ENCODE assay signal across 8 cellular contexts in the genomic region with DNA sequence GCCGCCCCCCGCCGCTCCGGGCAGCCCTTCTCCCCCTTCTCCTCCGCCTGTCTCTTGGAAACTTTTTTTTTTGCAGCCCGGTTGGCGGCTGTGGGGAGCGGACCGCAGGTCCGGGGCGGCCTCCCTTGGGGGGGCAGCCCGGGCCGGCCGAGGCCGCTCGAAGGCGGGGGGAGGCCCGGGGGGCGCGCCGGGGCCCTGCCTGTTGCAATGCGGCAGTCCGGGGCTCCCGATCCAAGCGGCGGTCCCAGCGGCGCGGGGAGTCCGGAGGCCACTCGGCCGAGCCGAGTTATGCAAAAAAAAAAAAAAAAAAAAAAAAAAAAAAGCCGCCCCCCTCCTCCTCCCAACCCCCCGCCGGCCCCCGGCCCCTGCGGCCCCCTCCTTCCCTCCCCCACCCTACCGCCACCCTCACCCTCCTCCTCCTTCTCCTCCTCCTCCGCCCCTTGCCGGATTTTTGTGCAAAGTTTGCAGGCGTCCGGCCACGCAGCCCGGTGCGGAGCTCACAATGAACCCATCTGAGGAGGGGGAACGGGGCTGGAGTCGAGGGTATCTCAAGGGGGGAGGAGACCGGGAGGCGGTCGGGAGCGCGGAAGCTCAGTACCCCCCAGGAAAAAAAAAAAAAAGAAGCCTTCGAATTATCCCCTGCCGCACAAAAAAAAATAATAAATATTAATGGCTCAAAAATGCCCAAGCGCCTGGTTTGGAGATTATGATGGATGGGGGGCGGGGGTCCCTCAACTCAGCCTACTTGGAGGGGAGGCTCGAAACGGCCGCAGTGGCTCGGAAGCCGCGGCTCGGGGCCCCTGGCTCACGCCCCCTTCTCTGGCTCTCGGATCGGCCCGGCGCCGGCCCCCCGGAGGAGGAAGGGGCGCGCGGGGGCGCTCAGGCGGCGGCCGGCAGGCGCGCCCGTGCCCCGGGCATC. TPM values are rescaled to one million over a fixed set of nuclear protein-coding genes. Genes with fewer than 3 reads are reported as not detected.
A peak's percentile ranks its signal among the peaks of the same experiment; 100 is the strongest.
DNase-seq lines count a peak whose midpoint lies in the region; ATAC-seq and TF ChIP-seq lines count a peak whose summit lies in the region.

A gene (minus strand): TSS at position 291 of the 919 bp plus-strand sequence. CDS start 338 bp downstream, outside the sequence.

- CTCF ChIA-PET in SK-N-SH (lab: Yijun Ruan, JAX) = interaction anchor here (1.1 to 5.1 kb wide), 27 partner anchors 9 to 448 kb away, joined by 3 to 94 read pairs (median 11); no protein-coding TSS in a partner anchor
- CTCF ChIA-PET in activated CD8-positive, alpha-beta T cell treated with anti-CD3 and anti-CD28 coated beads, Interleukin-2, amount 10 ng/mL, durations not matched to agents 7 days and 5 days (lab: Charles Lee) = no interaction called here

- H3K4me1 Mint-ChIP-seq in activated CD8-positive, alpha-beta T cell treated with anti-CD3 and anti-CD28 coated beads, Interleukin-2, amount 10 ng/mL, durations not matched to agents 7 days and 5 days (ENCODE audit: low read depth) = peaks cover 15% of the 10 kb centered on the region

- H3K27me3 ChIP-seq in SK-N-SH (ENCODE audit: insufficient read depth) (peaks cover 8% of the 10 kb centered on the region), iPS DF 6.9 (ENCODE audit: control insufficient read depth, insufficient read depth, low read length) (no peaks in the 10 kb centered on the region; the same call in 1 of the 2 replicates), skeletal muscle satellite cell (ENCODE audit: control insufficient read depth, insufficient read depth, low read length) (peaks cover 46% of the 10 kb centered on the region)

- DNase-seq in SK-N-SH (peak; percentile 75), iPS DF 6.9 (ENCODE audit: low read depth, low spot score) (no peak), EL (no peak), NCI-H226 (no peak)
- DNase-seq in activated CD8-positive, alpha-beta T cell treated with anti-CD3 and anti-CD28 coated beads, Interleukin-2, amount 10 ng/mL, durations not matched to agents 7 days and 5 days = no peak
- no peak for DNase-seq in NK-92 treated with Interleukin-12 subunit alpha and Interleukin-12 subunit beta, amount 100 ng/mL, for 24 hours (lab: John Stamatoyannopoulos, UW)

- POLR2A ChIA-PET in SK-N-SH (lab: Yijun Ruan, JAX) = interaction anchor here (0.6 to 1.8 kb wide), 6 partner anchors 12 to 212 kb away, joined by 3 to 5 read pairs (median 4); no protein-coding TSS in a partner anchor
- POLR2A ChIA-PET in activated CD8-positive, alpha-beta T cell treated with anti-CD3 and anti-CD28 coated beads, Interleukin-2, amount 10 ng/mL, durations not matched to agents 7 days and 5 days (lab: Charles Lee) = interaction anchor here (0.6 kb wide), 1 partner anchor 10 kb away, joined by 3 read pairs; no protein-coding TSS in a partner anchor

- H3K9ac ChIP-seq in SK-N-SH = peak within 1 kb of the TSS; percentile 62; the same call in 1 of the 2 replicates
- peak within 1 kb of the TSS; percentile 54 for H3K9ac ChIP-seq in skeletal muscle satellite cell (ENCODE audit: low read depth, low read length)

- peaks cover 47% of the 10 kb centered on the region for H3K27me3 Mint-ChIP-seq in activated CD8-positive, alpha-beta T cell treated with anti-CD3 and anti-CD28 coated beads, Interleukin-2, amount 10 ng/mL, durations not matched to agents 7 days and 5 days (ENCODE audit: low read depth)

- H3K4me3 ChIP-seq in SK-N-SH (ENCODE audit: low read depth in 2 of 2, low read length in 1 of 2) (peak within 1 kb of the TSS; percentile 61 to 68), iPS DF 6.9 (ENCODE audit: low read length) (peak within 1 kb of the TSS; percentile 76), skeletal muscle satellite cell (ENCODE audit: low read length) (peak within 1 kb of the TSS; percentile 70)

- ATAC-seq in SK-N-SH treated with all-trans-retinoic acid at 6 μM for 48 hours = no peak; the same call in 2 of the 3 replicates
- ATAC-seq in activated CD8-positive, alpha-beta T cell treated with anti-CD3 and anti-CD28 coated beads, Interleukin-2, amount 10 ng/mL, durations not matched to agents 7 days and 5 days = no peak

- H3K9me3 ChIP-seq in SK-N-SH (no peaks in the 10 kb centered on the region), iPS DF 6.9 (ENCODE audit: control insufficient read depth, insufficient read depth, low read length) (no peaks in the 10 kb centered on the region), skeletal muscle satellite cell (replicated peaks; ENCODE audit: low read length) (no peaks in the 10 kb centered on the region)

- TF ChIP-seq EP300 in SK-N-SH (IDR thresholded peaks at IDR 0.05; ENCODE audit: borderline replicate concordance in 1 of 2, low read depth in 1 of 2, low read length in 1 of 2) = no peak

- H3K4me3 Mint-ChIP-seq in activated CD8-positive, alpha-beta T cell treated with anti-CD3 and anti-CD28 coated beads, Interleukin-2, amount 10 ng/mL, durations not matched to agents 7 days and 5 days = peak within 1 kb of the TSS; percentile 58

- H3K36me3 Mint-ChIP-seq in activated CD8-positive, alpha-beta T cell treated with anti-CD3 and anti-CD28 coated beads, Interleukin-2, amount 10 ng/mL, durations not matched to agents 7 days and 5 days (ENCODE audit: low read depth) = peaks cover 1% of the 10 kb centered on the region

- H3K79me2 ChIP-seq in SK-N-SH (ENCODE audit: insufficient read depth) = no peaks in the 10 kb centered on the region

- H4K20me1 ChIP-seq in SK-N-SH (ENCODE audit: insufficient read depth) = no peaks in the 10 kb centered on the region; the same call in none of the 2 replicates

- H3K36me3 ChIP-seq in SK-N-SH (replicated peaks in 1 of 2; ENCODE audit: control insufficient read depth in 1 of 2, insufficient read depth in 2 of 2, low read length in 1 of 2) = no peaks in the 10 kb centered on the region
- H3K36me3 ChIP-seq in iPS DF 6.9 (ENCODE audit: control insufficient read depth, insufficient read depth, low read length) = no peaks in the 10 kb centered on the region
- no peaks in the 10 kb centered on the region for H3K36me3 ChIP-seq in skeletal muscle satellite cell (ENCODE audit: insufficient read depth, low read length)

- TF ChIP-seq CTCF in SK-N-SH (IDR thresholded peaks at IDR 0.05) = 0 out of 2 replicates have a peak, but pooled peaks have one; percentile 5

- peak within 1 kb of the TSS; percentile 78 for H2AFZ ChIP-seq in SK-N-SH (ENCODE audit: low read depth)

- WGBS in SK-N-SH (ENCODE audit: low lambda C conversion rate) = under 1% methylated on average over 52 of the region's 82 CpGs
- no CpG with 5 or more reads among the region's 82 CpGs for WGBS in iPS DF 6.9 (ENCODE audit: insufficient coverage, insufficient read length)

- peak within 1 kb of the TSS in 1 of 2 experiments; percentile 92; a peak in 2 of 4 replicates for H3K27ac ChIP-seq in SK-N-SH (ENCODE audit: low read depth in 2 of 2, low read length in 1 of 2)
- no peak within 1 kb of the TSS for H3K27ac ChIP-seq in iPS DF 6.9 (ENCODE audit: low read length)

- no peak within 1 kb of the TSS for H3K27ac Mint-ChIP-seq in activated CD8-positive, alpha-beta T cell treated with anti-CD3 and anti-CD28 coated beads, Interleukin-2, amount 10 ng/mL, durations not matched to agents 7 days and 5 days

- no peak for TF ChIP-seq RAD21 in SK-N-SH (IDR thresholded peaks at IDR 0.05; ENCODE audit: low read length)

- H3F3A ChIP-seq in SK-N-SH (replicated peaks; ENCODE audit: insufficient read depth) = no peaks in the 10 kb centered on the region

- H3K4me2 ChIP-seq in SK-N-SH (peak within 1 kb of the TSS; percentile 91), skeletal muscle satellite cell (ENCODE audit: low read length) (peak within 1 kb of the TSS; percentile 87)

- no peaks in the 10 kb centered on the region for H3K9me2 ChIP-seq in SK-N-SH

- peaks cover 13 to 38% of the 10 kb centered on the region in 2 experiments; a peak in 3 of 4 replicates for H3K4me1 ChIP-seq in SK-N-SH (ENCODE audit: control insufficient read depth in 1 of 2, insufficient read depth in 2 of 2, low read depth in 1 of 2, low read length in 1 of 2)
- H3K4me1 ChIP-seq in iPS DF 6.9 (ENCODE audit: control insufficient read depth, insufficient read depth, low read length) = peaks cover 2% of the 10 kb centered on the region; the same call in 1 of the 2 replicates
- peaks cover 13% of the 10 kb centered on the region for H3K4me1 ChIP-seq in skeletal muscle satellite cell (ENCODE audit: control insufficient read depth, insufficient read depth, low read length)

- H3K9me3 Mint-ChIP-seq in activated CD8-positive, alpha-beta T cell treated with anti-CD3 and anti-CD28 coated beads, Interleukin-2, amount 10 ng/mL, durations not matched to agents 7 days and 5 days (ENCODE audit: insufficient read depth) = no peaks in the 10 kb centered on the region

TF ChIP-seq in SK-N-SH, 30 proteins besides CTCF, POLR2A, EP300 and RAD21 (continues in another document):
- TF ChIP-seq CHD2 (IDR thresholded peaks at IDR 0.05; ENCODE audit: low read length, partially characterized antibody) (no peak), SIN3A (IDR thresholded peaks at IDR 0.05; ENCODE audit: borderline replicate concordance, low read depth, low read length) (no peak), FOSL2 (IDR thresholded peaks at IDR 0.05; ENCODE audit: borderline replicate concordance, low read depth) (no peak)

TF ChIP-seq in SK-N-SH treated with all-trans-retinoic acid at 6 μM for 48 hours, 23 proteins besides CTCF, POLR2A, EP300 and RAD21 (continues in another document):
- TF ChIP-seq, protein P1, sequence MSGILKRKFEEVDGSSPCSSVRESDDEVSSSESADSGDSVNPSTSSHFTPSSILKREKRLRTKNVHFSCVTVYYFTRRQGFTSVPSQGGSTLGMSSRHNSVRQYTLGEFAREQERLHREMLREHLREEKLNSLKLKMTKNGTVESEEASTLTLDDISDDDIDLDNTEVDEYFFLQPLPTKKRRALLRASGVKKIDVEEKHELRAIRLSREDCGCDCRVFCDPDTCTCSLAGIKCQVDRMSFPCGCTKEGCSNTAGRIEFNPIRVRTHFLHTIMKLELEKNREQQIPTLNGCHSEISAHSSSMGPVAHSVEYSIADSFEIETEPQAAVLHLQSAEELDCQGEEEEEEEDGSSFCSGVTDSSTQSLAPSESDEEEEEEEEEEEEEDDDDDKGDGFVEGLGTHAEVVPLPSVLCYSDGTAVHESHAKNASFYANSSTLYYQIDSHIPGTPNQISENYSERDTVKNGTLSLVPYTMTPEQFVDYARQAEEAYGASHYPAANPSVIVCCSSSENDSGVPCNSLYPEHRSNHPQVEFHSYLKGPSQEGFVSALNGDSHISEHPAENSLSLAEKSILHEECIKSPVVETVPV (CRISPR knock-in tag; IDR thresholded peaks at IDR 0.05) = no peak
- no peak for TF ChIP-seq BACH2 (CRISPR knock-in tag; IDR thresholded peaks at IDR 0.05; ENCODE audit: borderline replicate concordance)
- TF ChIP-seq ZFP30 (CRISPR knock-in tag; IDR thresholded peaks at IDR 0.05) = no peak
- TF ChIP-seq ISL1 (CRISPR knock-in tag; IDR thresholded peaks at IDR 0.05) = no peak

RNA-seq across cellular contexts. Expression of the gene that starts here (rescaled TPM):
- 1.2 and 1.9 TPM in 2 replicates for polyA plus RNA-seq in SK-N-SH (2012; rRNA removed)
- polyA plus RNA-seq in SK-N-SH (2012; cell fraction: cytosol; rRNA removed) = 1.3 and 3.3 TPM in 2 replicates
- 0.51 and 1.1 TPM in 2 replicates for polyA plus RNA-seq in SK-N-SH (2012; cell fraction: nucleus; rRNA removed)
- not detected for total RNA-seq in activated CD8-positive, alpha-beta T cell treated with anti-CD3 and anti-CD28 coated beads, Interleukin-2, amount 10 ng/mL, durations not matched to agents 7 days and 5 days
- total RNA-seq in skeletal muscle satellite cell (2012; rRNA removed) = 1.0 and 1.3 TPM in 2 replicates
